Comparison of ENCODE assay signal across 12 cellular contexts in the genomic region with DNA sequence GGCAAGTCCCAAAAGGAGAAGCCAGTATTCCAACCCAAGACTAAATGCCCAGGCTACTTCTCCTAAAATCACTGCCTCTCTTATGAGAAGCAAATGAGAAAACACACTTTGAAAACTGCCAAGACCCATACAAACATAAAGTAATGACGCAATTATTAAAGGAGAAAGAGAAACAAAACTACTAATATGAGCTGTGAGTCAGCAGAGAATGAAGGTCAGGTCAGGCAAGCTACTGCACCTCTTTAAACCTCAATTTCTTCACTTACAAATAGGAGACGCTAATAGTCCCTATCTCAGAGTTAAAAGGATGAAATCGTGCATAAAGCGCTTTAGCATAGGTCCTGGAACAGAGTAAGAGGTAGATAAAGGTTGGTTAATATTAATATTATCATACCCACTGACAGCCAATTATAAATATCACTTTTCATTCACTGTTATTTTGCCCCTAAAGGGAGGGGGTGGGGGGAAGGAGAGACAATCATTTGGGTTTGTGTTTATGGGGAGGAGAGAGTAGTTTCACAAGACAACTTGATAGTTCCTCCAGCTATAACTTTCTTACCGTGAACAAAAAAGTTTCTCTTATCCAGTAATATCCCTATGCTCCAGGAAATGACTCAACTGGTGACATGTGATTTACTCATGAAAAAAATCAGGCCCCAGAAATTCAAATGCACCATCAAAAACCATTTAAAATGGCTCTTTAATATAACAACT. TPM values are rescaled to one million over a fixed set of nuclear protein-coding genes. Genes with fewer than 3 reads are reported as not detected.
A peak's percentile ranks its signal among the peaks of the same experiment; 100 is the strongest.
DNase-seq lines count a peak whose midpoint lies in the region; ATAC-seq and TF ChIP-seq lines count a peak whose summit lies in the region.
"Had no signal": no experiment of that assay in that cellular context is flagged by ENCODE, and none has a peak within 500 bp of the region (broad histone marks: within the 10 kb centered on the region; RNA-seq: fewer than 3 reads in every experiment).

No MANE protein-coding gene starts in this region.

- no peak overlapping the region for H2BK120ac ChIP-seq in mesendoderm (ENCODE audit: low read depth, low read length)

- H3K27me3 ChIP-seq in SK-N-SH (ENCODE audit: insufficient read depth) (no peaks in the 10 kb centered on the region), mesendoderm (ENCODE audit: insufficient read depth, low read length, poor library complexity) (no peaks in the 10 kb centered on the region)

- H2AFZ ChIP-seq in SK-N-SH (ENCODE audit: low read depth), result no peak overlapping the region

- no peaks in the 10 kb centered on the region for H3K9me3 ChIP-seq in SK-N-SH
- H3K9me3 ChIP-seq: mucosa of descending colon had no signal

- TF ChIP-seq RAD21 in SK-N-SH (IDR thresholded peaks at IDR 0.05; ENCODE audit: low read length), result no peak

- TF ChIP-seq CTCF in SK-N-SH (IDR thresholded peaks at IDR 0.05), result no peak
- TF ChIP-seq CTCF in fibroblast of the aortic adventitia (IDR thresholded peaks at IDR 0.05; ENCODE audit: insufficient read depth, low read length), result no peak

- H3K4me1 Mint-ChIP-seq in activated naive CD8-positive, alpha-beta T cell treated with anti-CD3 and anti-CD28 coated beads for 36 hours, result peaks cover 39% of the 10 kb centered on the region
- peaks cover 50% of the 10 kb centered on the region for H3K4me1 Mint-ChIP-seq in activated naive CD8-positive, alpha-beta T cell treated with anti-CD3 and anti-CD28 coated beads, Interleukin-2, amount 50 U/mL, for 24 hours

- no peak overlapping the region for H4K8ac ChIP-seq in mesendoderm (ENCODE audit: low read depth, low read length)

- H3K4me3 Mint-ChIP-seq in activated naive CD8-positive, alpha-beta T cell treated with anti-CD3 and anti-CD28 coated beads for 36 hours, result no peak overlapping the region
- H3K4me3 Mint-ChIP-seq in activated naive CD8-positive, alpha-beta T cell treated with anti-CD3 and anti-CD28 coated beads, Interleukin-2, amount 50 U/mL, for 24 hours, result no peak overlapping the region
- H3K4me3 Mint-ChIP-seq: activated CD8-positive, alpha-beta T cell treated with anti-CD3 and anti-CD28 coated beads, Interleukin-2, amount 10 ng/mL, durations not matched to agents 7 days and 5 days had no signal

- peaks cover 73% of the 10 kb centered on the region for H3K79me2 ChIP-seq in SK-N-SH (ENCODE audit: insufficient read depth)
- H3K79me2 ChIP-seq in mesendoderm (ENCODE audit: control insufficient read depth, insufficient read depth, low read length), result peaks cover 17% of the 10 kb centered on the region

- 50% methylated on average over 5 of the region's 5 CpGs for WGBS in SK-N-SH (ENCODE audit: low lambda C conversion rate)
- WGBS in mesendoderm (ENCODE audit: extremely low coverage, insufficient coverage, low lambda C conversion rate), result no CpG with 5 or more reads among the region's 5 CpGs

- no peak for ATAC-seq in activated naive CD8-positive, alpha-beta T cell treated with anti-CD3 and anti-CD28 coated beads, Interleukin-2, amount 50 U/mL, for 24 hours
- ATAC-seq in GM21619 (IDR thresholded peaks at IDR 0.05; ENCODE audit: unreplicated experiment) (no peak), GM19397 (IDR thresholded peaks at IDR 0.05; ENCODE audit: unreplicated experiment) (no peak)
- ATAC-seq: activated CD8-positive, alpha-beta T cell treated with anti-CD3 and anti-CD28 coated beads, Interleukin-2, amount 10 ng/mL, durations not matched to agents 7 days and 5 days; activated naive CD4-positive, alpha-beta T cell treated with anti-CD3 and anti-CD28 coated beads, Interleukin-2, amount 50 U/mL, for 72 hours; mucosa of descending colon had no signal

- H2BK15ac ChIP-seq in mesendoderm (replicated peaks; ENCODE audit: low read depth), result no peak overlapping the region

- peaks cover 70 to 73% of the 10 kb centered on the region in 2 experiments for H3K36me3 ChIP-seq in SK-N-SH (replicated peaks in 1 of 2; ENCODE audit: control insufficient read depth in 1 of 2, insufficient read depth in 2 of 2, low read length in 1 of 2)
- peaks cover 6% of the 10 kb centered on the region for H3K36me3 ChIP-seq in mesendoderm (ENCODE audit: control insufficient read depth, insufficient read depth, low read length)

- H3K9me2 ChIP-seq in SK-N-SH, result no peaks in the 10 kb centered on the region

- H3K4me1 ChIP-seq in SK-N-SH (ENCODE audit: control insufficient read depth in 1 of 2, insufficient read depth in 2 of 2, low read depth in 1 of 2, low read length in 1 of 2), result peaks cover 8 to 50% of the 10 kb centered on the region in 2 experiments
- H3K4me1 ChIP-seq in mesendoderm (ENCODE audit: control insufficient read depth, low read depth, low read length), result no peaks in the 10 kb centered on the region

- H3K4ac ChIP-seq in mesendoderm (ENCODE audit: low read depth, low read length), result no peak overlapping the region

- H3K27ac ChIP-seq in SK-N-SH (ENCODE audit: low read depth in 2 of 2, low read length in 1 of 2) (peak overlapping the region in 1 of 2 experiments; percentile 97; a peak in 3 of 4 replicates), mesendoderm (ENCODE audit: low read depth, low read length) (no peak overlapping the region)

- H4K5ac ChIP-seq in mesendoderm (ENCODE audit: low read length), result no peak overlapping the region

- no peak overlapping the region for H2AK5ac ChIP-seq in mesendoderm (ENCODE audit: low read length)

- H3K4me3 ChIP-seq in SK-N-SH (ENCODE audit: low read depth in 2 of 2, low read length in 1 of 2), result peak overlapping the region in 1 of 2 experiments; percentile 51; a peak in 2 of 4 replicates
- peak overlapping the region; percentile 37 for H3K4me3 ChIP-seq in fibroblast of the aortic adventitia (ENCODE audit: low read depth, low read length)
- no peak overlapping the region for H3K4me3 ChIP-seq in mesendoderm (ENCODE audit: low read length)
- H3K4me3 ChIP-seq: mucosa of descending colon had no signal

- no peaks in the 10 kb centered on the region for H3K9me3 Mint-ChIP-seq in activated naive CD8-positive, alpha-beta T cell treated with anti-CD3 and anti-CD28 coated beads for 36 hours
- peaks cover 3% of the 10 kb centered on the region for H3K9me3 Mint-ChIP-seq in activated naive CD8-positive, alpha-beta T cell treated with anti-CD3 and anti-CD28 coated beads, Interleukin-2, amount 50 U/mL, for 24 hours

- no peak overlapping the region for H3K56ac ChIP-seq in mesendoderm (ENCODE audit: low read length)

- peaks cover 9% of the 10 kb centered on the region; the same call in 1 of the 2 replicates for H4K20me1 ChIP-seq in SK-N-SH (ENCODE audit: insufficient read depth)

- CTCF ChIA-PET in SK-N-SH (lab: Yijun Ruan, JAX), result interaction anchor here (2.0 to 9.1 kb wide), 5 partner anchors 11 to 284 kb away, joined by 6 to 87 read pairs (median 17); no protein-coding TSS in a partner anchor

- no peak overlapping the region for H3K18ac ChIP-seq in mesendoderm (ENCODE audit: low read length)

- H3F3A ChIP-seq in SK-N-SH (replicated peaks; ENCODE audit: insufficient read depth), result peaks cover 40% of the 10 kb centered on the region

- POLR2A ChIA-PET in SK-N-SH (lab: Yijun Ruan, JAX), result no interaction called here

- H3K79me1 ChIP-seq in mesendoderm (ENCODE audit: low read length), result peaks cover 10% of the 10 kb centered on the region

- H2BK5ac ChIP-seq in mesendoderm (ENCODE audit: low read length), result no peak overlapping the region

- H3K4me2 ChIP-seq in SK-N-SH (peak overlapping the region; percentile 77), mesendoderm (ENCODE audit: low read length) (no peak overlapping the region)

- peaks cover 45% of the 10 kb centered on the region for H3K36me3 Mint-ChIP-seq in activated naive CD8-positive, alpha-beta T cell treated with anti-CD3 and anti-CD28 coated beads for 36 hours
- peaks cover 62% of the 10 kb centered on the region for H3K36me3 Mint-ChIP-seq in activated naive CD8-positive, alpha-beta T cell treated with anti-CD3 and anti-CD28 coated beads, Interleukin-2, amount 50 U/mL, for 24 hours (ENCODE audit: low read depth)

- H3K9ac ChIP-seq in SK-N-SH, result peak overlapping the region; percentile 75; the same call in 1 of the 2 replicates
- H3K9ac ChIP-seq in mesendoderm (ENCODE audit: low read length), result no peak overlapping the region

- no peak for DNase-seq in activated naive CD8-positive, alpha-beta T cell treated with anti-CD3 and anti-CD28 coated beads for 36 hours
- no peak for DNase-seq in activated naive CD8-positive, alpha-beta T cell treated with anti-CD3 and anti-CD28 coated beads, Interleukin-2, amount 50 U/mL, for 24 hours
- DNase-seq in SK-N-SH (no peak), fibroblast of the aortic adventitia (ENCODE audit: low read depth) (peak; percentile 83), NCI-H2029 treated with DMSO at 0.1 percent for 48 hours (lab: John Stamatoyannopoulos, UW) (no peak), mesendoderm (no peak)
- DNase-seq: activated CD8-positive, alpha-beta T cell treated with anti-CD3 and anti-CD28 coated beads, Interleukin-2, amount 10 ng/mL, durations not matched to agents 7 days and 5 days; mucosa of descending colon; NCI-H2081 treated with DMSO at 0.1 percent for 48 hours had no signal

- peak in 1 of 2 experiments; percentile 16; a peak in 1 of 4 replicates for TF ChIP-seq EP300 in SK-N-SH (IDR thresholded peaks at IDR 0.05; ENCODE audit: borderline replicate concordance in 1 of 2, low read depth in 1 of 2, low read length in 1 of 2)

- H3K23ac ChIP-seq in mesendoderm (ENCODE audit: low read length), result no peak overlapping the region

- peak overlapping the region; percentile 2 for H3K27ac Mint-ChIP-seq in activated naive CD8-positive, alpha-beta T cell treated with anti-CD3 and anti-CD28 coated beads for 36 hours
- H3K27ac Mint-ChIP-seq in activated naive CD8-positive, alpha-beta T cell treated with anti-CD3 and anti-CD28 coated beads, Interleukin-2, amount 50 U/mL, for 24 hours, result no peak overlapping the region
- H3K27ac Mint-ChIP-seq: activated CD8-positive, alpha-beta T cell treated with anti-CD3 and anti-CD28 coated beads, Interleukin-2, amount 10 ng/mL, durations not matched to agents 7 days and 5 days had no signal

- no peaks in the 10 kb centered on the region for H3K27me3 Mint-ChIP-seq in activated naive CD8-positive, alpha-beta T cell treated with anti-CD3 and anti-CD28 coated beads for 36 hours
- no peaks in the 10 kb centered on the region for H3K27me3 Mint-ChIP-seq in activated naive CD8-positive, alpha-beta T cell treated with anti-CD3 and anti-CD28 coated beads, Interleukin-2, amount 50 U/mL, for 24 hours

RNA-seq across cellular contexts. Expression of a gene that starts 3.6 kb away (rescaled TPM):
- 100 to 1,000 TPM; 191 to 199 TPM for total RNA-seq in activated naive CD8-positive, alpha-beta T cell treated with anti-CD3 and anti-CD28 coated beads for 36 hours
- 357 and 484 TPM in 2 replicates for polyA plus RNA-seq in SK-N-SH (2012; rRNA removed)
- 361 and 420 TPM in 2 replicates for polyA plus RNA-seq in SK-N-SH (2012; cell fraction: cytosol; rRNA removed)
- polyA plus RNA-seq in SK-N-SH (2012; cell fraction: nucleus; rRNA removed), result 150 and 232 TPM in 2 replicates
- total RNA-seq in fibroblast of the aortic adventitia (ENCODE audit: low replicate concordance), result 59.2 and 209 TPM in 2 replicates
- 270 TPM for polyA plus RNA-seq in mesendoderm (2013, experiment 1 of 2)
- 271 TPM for polyA plus RNA-seq in mesendoderm (2013, experiment 2 of 2)

RNA-seq across cellular contexts. Expression of a gene that starts 38.6 kb away (rescaled TPM):
- total RNA-seq in activated naive CD8-positive, alpha-beta T cell treated with anti-CD3 and anti-CD28 coated beads for 36 hours, result not detected
- polyA plus RNA-seq in SK-N-SH (2012; rRNA removed), result 0.05 and 0.10 TPM in 2 replicates
- not detected in 2 replicates for polyA plus RNA-seq in SK-N-SH (2012; cell fraction: cytosol; rRNA removed)
- polyA plus RNA-seq in SK-N-SH (2012; cell fraction: nucleus; rRNA removed), result 0.11 and 0.31 TPM in 2 replicates
- not detected in 2 replicates for total RNA-seq in fibroblast of the aortic adventitia (ENCODE audit: low replicate concordance)
- polyA plus RNA-seq in mesendoderm (2013, experiment 1 of 2), result 0.10 TPM
- 0.32 TPM for polyA plus RNA-seq in mesendoderm (2013, experiment 2 of 2)
- total RNA-seq: activated CD8-positive, alpha-beta T cell treated with anti-CD3 and anti-CD28 coated beads, Interleukin-2, amount 10 ng/mL, durations not matched to agents 7 days and 5 days; activated naive CD4-positive, alpha-beta T cell treated with anti-CD3 and anti-CD28 coated beads, Interleukin-2, amount 50 U/mL, for 72 hours; mucosa of descending colon had no signal
